1 cellular context compared by ENCODE assay signal in the genomic region with DNA sequence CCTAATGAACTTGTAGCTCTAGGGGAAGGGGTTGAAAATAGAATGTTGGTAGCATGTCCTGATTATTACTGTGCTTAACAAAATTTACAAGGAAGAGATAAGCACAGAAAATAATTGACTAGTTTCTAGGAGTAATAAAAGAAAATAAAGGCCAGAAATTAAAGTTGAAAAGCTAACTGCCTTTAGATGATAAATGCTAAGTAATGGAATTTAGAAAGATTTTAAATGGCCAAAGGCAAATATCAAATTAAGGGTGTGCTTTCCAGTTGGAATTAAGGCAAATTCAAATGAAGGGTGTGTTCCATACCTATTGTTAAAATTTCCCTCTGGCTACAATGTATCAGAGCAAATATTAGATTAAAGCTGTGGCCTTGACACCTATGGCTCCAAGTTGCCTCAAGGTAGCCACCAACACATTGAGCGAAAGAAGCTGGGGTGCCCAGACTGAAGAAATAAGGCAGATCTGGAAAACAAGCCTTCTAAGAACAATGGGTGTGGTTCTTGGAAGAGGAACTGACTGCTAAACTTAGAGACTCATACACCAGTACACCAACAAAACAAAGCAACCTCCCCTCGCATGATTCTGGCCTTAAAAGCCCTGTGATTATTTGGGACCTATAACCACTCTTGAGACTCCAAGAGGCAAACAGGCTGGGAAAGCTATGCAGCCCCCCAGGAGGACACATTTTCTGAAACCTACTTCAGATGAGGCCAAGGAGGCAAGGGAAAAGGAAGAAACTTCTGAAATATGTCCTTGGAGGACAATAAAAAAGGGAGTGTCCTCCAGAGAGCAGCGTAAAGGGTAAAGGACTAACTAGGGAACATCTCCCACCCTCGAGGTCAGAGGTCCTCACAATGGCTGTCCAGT.
TF ChIP-seq lines count a peak whose summit lies in the region.

No MANE protein-coding gene starts in this region.

TF ChIP-seq in K562, 482 proteins besides CTCF, POLR2A, EP300 and RAD21 (continued from another document):
- TF ChIP-seq MTF1 (CRISPR knock-in tag; IDR thresholded peaks at IDR 0.05; ENCODE audit: borderline replicate concordance) (0 out of 2 replicates have a peak, but pooled peaks have one; percentile 39), ZNF589 (CRISPR knock-in tag; IDR thresholded peaks at IDR 0.05; ENCODE audit: low read depth) (0 out of 2 replicates have a peak, but pooled peaks have one; percentile 21), POLR2H (tag; IDR thresholded peaks at IDR 0.05; ENCODE audit: low read depth) (peak; percentile 43; the same call in 1 of the 2 replicates), CC2D1A (IDR thresholded peaks at IDR 0.05) (peak; percentile 51; the same call in 1 of the 2 replicates), STAT5A (IDR thresholded peaks at IDR 0.05; ENCODE audit: borderline replicate concordance, low read length) (peak; percentile 91), NR2C1 (IDR thresholded peaks at IDR 0.05) (peak; percentile 80), NR2C1 (tag; IDR thresholded peaks at IDR 0.05) (peak; percentile 87; the same call in 1 of the 2 replicates), RBBP5 (IDR thresholded peaks at IDR 0.05; ENCODE audit: borderline replicate concordance, insufficient read depth, low read length, poor library complexity, severe bottlenecking) (peak; percentile 72), RBM39 (optimal IDR thresholded peaks at IDR 0.05; ENCODE audit: low read depth, low read length) (no peak), CTBP1 (IDR thresholded peaks at IDR 0.05; ENCODE audit: borderline replicate concordance) (peak; percentile 57), KAT8 (IDR thresholded peaks at IDR 0.05; ENCODE audit: low read depth) (no peak), RCOR1 (IDR thresholded peaks at IDR 0.05; ENCODE audit: borderline replicate concordance in 1 of 2, low read depth in 2 of 2, low read length in 2 of 2) (peak in 1 of 2 experiments; percentile 76; a peak in 3 of 4 replicates), BRD9 (IDR thresholded peaks at IDR 0.05; ENCODE audit: low read depth, partially characterized antibody) (peak; percentile 43), NFRKB (IDR thresholded peaks at IDR 0.05; ENCODE audit: low read depth) (peak; percentile 66), NR2F6 (CRISPR knock-in tag; IDR thresholded peaks at IDR 0.05) (0 out of 2 replicates have a peak, but pooled peaks have one; percentile 5), KLF1 (tag; IDR thresholded peaks at IDR 0.05) (peak; percentile 76), MEF2D (tag; conservative IDR thresholded peaks at IDR 0.05; ENCODE audit: low read depth) (0 out of 2 replicates have a peak, but pooled peaks have one; percentile 12), NR2C2 (CRISPR knock-in tag; IDR thresholded peaks at IDR 0.05) (no peak), NR2C2 (tag; IDR thresholded peaks at IDR 0.05) (peak; percentile 89), MYC (IDR thresholded peaks at IDR 0.05; ENCODE audit: low read depth, low read length) (no peak), MYC (CRISPR knock-in tag; IDR thresholded peaks at IDR 0.05; ENCODE audit: borderline replicate concordance, low read depth) (peak; percentile 18; the same call in 1 of the 2 replicates), SPI1 (IDR thresholded peaks at IDR 0.05; ENCODE audit: borderline replicate concordance, low read depth, low read length) (peak; percentile 87)
- TF ChIP-seq, protein P1, sequence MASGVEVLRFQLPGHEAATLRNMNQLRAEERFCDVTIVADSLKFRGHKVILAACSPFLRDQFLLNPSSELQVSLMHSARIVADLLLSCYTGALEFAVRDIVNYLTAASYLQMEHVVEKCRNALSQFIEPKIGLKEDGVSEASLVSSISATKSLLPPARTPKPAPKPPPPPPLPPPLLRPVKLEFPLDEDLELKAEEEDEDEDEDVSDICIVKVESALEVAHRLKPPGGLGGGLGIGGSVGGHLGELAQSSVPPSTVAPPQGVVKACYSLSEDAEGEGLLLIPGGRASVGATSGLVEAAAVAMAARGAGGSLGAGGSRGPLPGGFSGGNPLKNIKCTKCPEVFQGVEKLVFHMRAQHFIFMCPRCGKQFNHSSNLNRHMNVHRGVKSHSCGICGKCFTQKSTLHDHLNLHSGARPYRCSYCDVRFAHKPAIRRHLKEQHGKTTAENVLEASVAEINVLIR (CRISPR knock-in tag; IDR thresholded peaks at IDR 0.05), result 0 out of 2 replicates have a peak, but pooled peaks have one; percentile 9
- TF ChIP-seq, protein P2, sequence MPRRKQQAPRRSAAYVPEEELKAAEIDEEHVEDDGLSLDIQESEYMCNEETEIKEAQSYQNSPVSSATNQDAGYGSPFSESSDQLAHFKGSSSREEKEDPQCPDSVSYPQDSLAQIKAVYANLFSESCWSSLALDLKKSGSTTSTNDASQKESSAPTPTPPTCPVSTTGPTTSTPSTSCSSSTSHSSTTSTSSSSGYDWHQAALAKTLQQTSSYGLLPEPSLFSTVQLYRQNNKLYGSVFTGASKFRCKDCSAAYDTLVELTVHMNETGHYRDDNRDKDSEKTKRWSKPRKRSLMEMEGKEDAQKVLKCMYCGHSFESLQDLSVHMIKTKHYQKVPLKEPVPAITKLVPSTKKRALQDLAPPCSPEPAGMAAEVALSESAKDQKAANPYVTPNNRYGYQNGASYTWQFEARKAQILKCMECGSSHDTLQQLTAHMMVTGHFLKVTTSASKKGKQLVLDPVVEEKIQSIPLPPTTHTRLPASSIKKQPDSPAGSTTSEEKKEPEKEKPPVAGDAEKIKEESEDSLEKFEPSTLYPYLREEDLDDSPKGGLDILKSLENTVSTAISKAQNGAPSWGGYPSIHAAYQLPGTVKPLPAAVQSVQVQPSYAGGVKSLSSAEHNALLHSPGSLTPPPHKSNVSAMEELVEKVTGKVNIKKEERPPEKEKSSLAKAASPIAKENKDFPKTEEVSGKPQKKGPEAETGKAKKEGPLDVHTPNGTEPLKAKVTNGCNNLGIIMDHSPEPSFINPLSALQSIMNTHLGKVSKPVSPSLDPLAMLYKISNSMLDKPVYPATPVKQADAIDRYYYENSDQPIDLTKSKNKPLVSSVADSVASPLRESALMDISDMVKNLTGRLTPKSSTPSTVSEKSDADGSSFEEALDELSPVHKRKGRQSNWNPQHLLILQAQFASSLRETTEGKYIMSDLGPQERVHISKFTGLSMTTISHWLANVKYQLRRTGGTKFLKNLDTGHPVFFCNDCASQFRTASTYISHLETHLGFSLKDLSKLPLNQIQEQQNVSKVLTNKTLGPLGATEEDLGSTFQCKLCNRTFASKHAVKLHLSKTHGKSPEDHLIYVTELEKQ (CRISPR knock-in tag; IDR thresholded peaks at IDR 0.05), result peak; percentile 47; the same call in 1 of the 2 replicates
